Comparison of ENCODE assay signal across 18 cellular contexts in genomic region chr22:29750559-29750958, GRCh38. TPM values are rescaled to one million over a fixed set of nuclear protein-coding genes. Genes with fewer than 3 reads are reported as not detected.
A peak's percentile ranks its signal among the peaks of the same experiment; 100 is the strongest.
DNase-seq lines count a peak whose midpoint lies in the region; ATAC-seq, FAIRE-seq and TF ChIP-seq lines count a peak whose summit lies in the region.
"Had no signal": no experiment of that assay in that cellular context is flagged by ENCODE, and none has a peak within 500 bp of the region (broad histone marks: within the 10 kb centered on the region; RNA-seq: fewer than 3 reads in every experiment).

No MANE protein-coding gene starts in this region.

- TF ChIP-seq CTCF in HL-60 (IDR thresholded peaks at IDR 0.05; ENCODE audit: insufficient read depth, low read length): no peak
- no peak for TF ChIP-seq CTCF in adrenal gland (IDR thresholded peaks at IDR 0.05)
- no peak for TF ChIP-seq CTCF in pancreas (IDR thresholded peaks at IDR 0.05)

- no peak for FAIRE-seq in pancreas (lab: Jason Lieb, UNC)
- FAIRE-seq: H54, small intestine had no signal

- WGBS in adrenal gland, 4 donors: 57 to 100% (median 73%) methylated on average over 1 of the region's 1 CpG; no CpG with 5 or more reads in 1 of the 4 donors
- WGBS in pancreas, 2 donors: 45 to 59% methylated on average over 1 of the region's 1 CpG

- H3K4me3 Mint-ChIP-seq in activated naive CD4-positive, alpha-beta T cell treated with anti-CD3 and anti-CD28 coated beads, Interleukin-2, amount 50 U/mL, for 24 hours: no peak overlapping the region
- H3K4me3 Mint-ChIP-seq: naive B cell had no signal

- H3K4me3 ChIP-seq in HL-60 (replicated peaks; ENCODE audit: insufficient read depth, low read length) (no peak overlapping the region), adrenal gland (no peak overlapping the region), pancreas (no peak overlapping the region)
- H3K4me3 ChIP-seq: heart right ventricle, prostate gland, testis had no signal

- no peaks in the 10 kb centered on the region for H3K9me3 Mint-ChIP-seq in activated naive CD4-positive, alpha-beta T cell treated with anti-CD3 and anti-CD28 coated beads, Interleukin-2, amount 50 U/mL, for 24 hours
- H3K9me3 Mint-ChIP-seq: naive B cell had no signal

- H3K4me1 Mint-ChIP-seq in activated naive CD4-positive, alpha-beta T cell treated with anti-CD3 and anti-CD28 coated beads, Interleukin-2, amount 50 U/mL, for 24 hours: peaks cover 26% of the 10 kb centered on the region

- H3K9me3 ChIP-seq in adrenal gland (replicated peaks in 1 of 3) (no peaks in the 10 kb centered on the region), pancreas (no peaks in the 10 kb centered on the region)
- H3K9me3 ChIP-seq: heart right ventricle, prostate gland, testis had no signal

- H3K36me3 Mint-ChIP-seq in activated naive CD4-positive, alpha-beta T cell treated with anti-CD3 and anti-CD28 coated beads, Interleukin-2, amount 50 U/mL, for 24 hours: peaks cover 4% of the 10 kb centered on the region

- ATAC-seq in pancreas: peak in 3 of 4 donors; percentile 56 to 85 (median 67)
- ATAC-seq in HG03175 (IDR thresholded peaks at IDR 0.05; ENCODE audit: unreplicated experiment): no peak
- ATAC-seq: heart right ventricle had no signal

- H3K27ac ChIP-seq in HL-60 (replicated peaks) (peak overlapping the region; percentile 88), adrenal gland (no peak overlapping the region), pancreas (no peak overlapping the region)
- H3K27ac ChIP-seq: prostate gland, testis had no signal

- H3K27me3 Mint-ChIP-seq in activated naive CD4-positive, alpha-beta T cell treated with anti-CD3 and anti-CD28 coated beads, Interleukin-2, amount 50 U/mL, for 24 hours: no peaks in the 10 kb centered on the region
- H3K27me3 Mint-ChIP-seq: naive B cell had no signal

- peak overlapping the region; percentile 32 for H3K27ac Mint-ChIP-seq in activated naive CD4-positive, alpha-beta T cell treated with anti-CD3 and anti-CD28 coated beads, Interleukin-2, amount 50 U/mL, for 24 hours

- intact Hi-C loops in adrenal gland (cut with DNase I): no loop called here
- intact Hi-C loops in pancreas (cut with DNase I): no loop called here

- DNase-seq in activated naive CD4-positive, alpha-beta T cell (lab: John Stamatoyannopoulos, UW): no peak
- DNase-seq in HL-60 (ENCODE audit: low read depth in 1 of 2, low spot score in 1 of 2) (peak in 1 of 2 experiments; percentile 59), adrenal gland (peak in 4 of 7 donors; percentile 45 to 51 (median 50)), pancreas (no peak), NCI-H1048 (lab: John Stamatoyannopoulos, UW) (no peak), NCI-H187 treated with DMSO at 0.1 percent for 48 hours (lab: John Stamatoyannopoulos, UW) (no peak)
- DNase-seq: activated T-cell treated with anti-CD3 and anti-CD28 coated beads for 4 hours, heart right ventricle, islet precursor cell, naive B cell, NCI-H1930, small intestine, testis had no signal

- no peaks in the 10 kb centered on the region for H3K27me3 ChIP-seq in HL-60 (ENCODE audit: insufficient read depth, poor library complexity, severe bottlenecking)
- H3K27me3 ChIP-seq in adrenal gland: no peaks in the 10 kb centered on the region
- no peaks in the 10 kb centered on the region for H3K27me3 ChIP-seq in pancreas
- H3K27me3 ChIP-seq: heart right ventricle, testis had no signal

- H3K4me1 ChIP-seq in adrenal gland (replicated peaks in 1 of 2): no peaks in the 10 kb centered on the region
- no peaks in the 10 kb centered on the region for H3K4me1 ChIP-seq in pancreas
- H3K4me1 ChIP-seq: prostate gland, testis had no signal

- no peak for TF ChIP-seq POLR2A in adrenal gland (IDR thresholded peaks at IDR 0.05)

- peaks cover 0 to 12% of the 10 kb centered on the region in 2 donors for H3K36me3 ChIP-seq in adrenal gland (replicated peaks in 1 of 2)
- H3K36me3 ChIP-seq in pancreas: peaks cover 0 to 15% (median 9%) of the 10 kb centered on the region in 3 donors
- H3K36me3 ChIP-seq: prostate gland had no signal

RNA-seq across cellular contexts. Expression of gene ZMAT5, which starts 16.2 kb away (rescaled TPM):
- total RNA-seq in adrenal gland: 10 to 100 TPM; 16.3 to 52.1 (median 33.6) TPM
- polyA plus RNA-seq in adrenal gland: 10 to 100 TPM; 13.1 to 97.8 (median 75.7) TPM
- 10 to 100 TPM in 4 of 6 donors, 1 to 10 TPM in 2; 8.3 to 13.2 (median 10.7) TPM for total RNA-seq in pancreas
- 10 to 100 TPM; 19.9 to 20.7 TPM for polyA plus RNA-seq in pancreas

RNA-seq across cellular contexts. Expression of gene UQCR10, which starts 16.6 kb away (rescaled TPM):
- total RNA-seq in adrenal gland (100 to 1,000 TPM in 7 of 8 donors, 10 to 100 TPM in 1; 51.3 to 204 (median 164) TPM), pancreas (10 to 100 TPM; 23.9 to 40.1 (median 31.6) TPM)
- polyA plus RNA-seq in adrenal gland (100 to 1,000 TPM; 217 to 489 (median 301) TPM), pancreas (100 to 1,000 TPM in 1 of 2 donors, 10 to 100 TPM in 1; 75.4 to 103 TPM)

RNA-seq across cellular contexts. Expression of gene CABP7, which starts 30.8 kb away (rescaled TPM):
- total RNA-seq in adrenal gland (10 to 100 TPM in 4 of 8 donors, 1 to 10 TPM in 3, under 1 TPM in 1; 0.77 to 15.1 (median 8.4) TPM), pancreas (1 to 10 TPM in 4 of 6 donors, under 1 TPM in 2; 0.56 to 3.6 (median 1.5) TPM)
- polyA plus RNA-seq in adrenal gland (1 to 10 TPM; 2.7 to 7.4 (median 5.0) TPM), pancreas (10 to 100 TPM in 1 of 2 donors, 1 to 10 TPM in 1; 4.6 to 17.9 TPM)
- total RNA-seq: heart right ventricle had no signal
- polyA plus RNA-seq: mammary epithelial cell had no signal

Comparison
In these comparisons a context has a peak if more than half of its experiments do, and no peak if none do; other contexts are left out.
1. DNase-seq: peak in adrenal gland (4 of 7); none in activated naive CD4-positive, alpha-beta T cell (0 of 4), pancreas (0 of 6), NCI-H1048 (single experiment) and NCI-H187 treated with DMSO at 0.1 percent for 48 hours (single experiment).